8 cellular contexts compared by ENCODE assay signal in genomic region chr10:110211455-110211843, GRCh38. TPM values are rescaled to one million over a fixed set of nuclear protein-coding genes. Genes with fewer than 3 reads are reported as not detected.
DNase-seq lines count a peak whose midpoint lies in the region; ATAC-seq lines count a peak whose summit lies in the region.

No MANE protein-coding gene starts in this region.

- H3K4me1 ChIP-seq in HUES48 (ENCODE audit: control insufficient read depth, insufficient read depth, low read length): peaks cover 20% of the 10 kb centered on the region

- no peak overlapping the region for H3K27ac ChIP-seq in HUES48 (ENCODE audit: low read depth, low read length)

- H3K27me3 ChIP-seq in HUES48 (ENCODE audit: control insufficient read depth, insufficient read depth, low read length): peaks cover 70% of the 10 kb centered on the region

- peaks cover 7% of the 10 kb centered on the region for H3K27me3 Mint-ChIP-seq in stimulated activated memory B cell treated with anti-CD40 and anti-IgM and Interleukin-4, amounts not matched to agents 10 μg/mL and 1 μg/mL and 100 μg/mL, for 72 hours

- H3K36me3 ChIP-seq in HUES48 (ENCODE audit: control insufficient read depth, insufficient read depth, low read length): no peaks in the 10 kb centered on the region

- peak in 1 of 2 donors; percentile 7 for ATAC-seq in activated naive CD4-positive, alpha-beta T cell treated with anti-CD3 and anti-CD28 coated beads, Interleukin-2, amount 50 U/mL, for 72 hours
- no peak for ATAC-seq in stimulated activated memory B cell treated with anti-CD40 and anti-IgM and Interleukin-4, amounts not matched to agents 10 μg/mL and 1 μg/mL and 100 μg/mL, for 72 hours

- DNase-seq in activated naive CD4-positive, alpha-beta T cell treated with anti-CD3 and anti-CD28 coated beads, Interleukin-2, amount 50 U/mL, for 72 hours (ENCODE audit: low spot score in 2 of 2): no peak
- DNase-seq in NCI-H82 treated with DMSO at 0.1 percent for 48 hours (lab: John Stamatoyannopoulos, UW; ENCODE audit: unreplicated experiment) (no peak), NCI-H2029 treated with DMSO at 0.1 percent for 48 hours (lab: John Stamatoyannopoulos, UW) (no peak), foreskin melanocyte (no peak), NCI-H2196 treated with DMSO at 0.1 percent for 48 hours (lab: John Stamatoyannopoulos, UW; ENCODE audit: unreplicated experiment) (no peak)

- H3K9ac ChIP-seq in HUES48 (ENCODE audit: low read depth, low read length): 0 out of 2 replicates have a peak overlapping the region, but pooled peaks have one; percentile 43

- no peaks in the 10 kb centered on the region for H3K9me3 Mint-ChIP-seq in activated naive CD4-positive, alpha-beta T cell treated with anti-CD3 and anti-CD28 coated beads, Interleukin-2, amount 50 U/mL, for 72 hours
- no peaks in the 10 kb centered on the region for H3K9me3 Mint-ChIP-seq in stimulated activated memory B cell treated with anti-CD40 and anti-IgM and Interleukin-4, amounts not matched to agents 10 μg/mL and 1 μg/mL and 100 μg/mL, for 72 hours

- peak overlapping the region; percentile 86 to 98 for H3K27ac Mint-ChIP-seq in activated naive CD4-positive, alpha-beta T cell treated with anti-CD3 and anti-CD28 coated beads, Interleukin-2, amount 50 U/mL, for 72 hours
- H3K27ac Mint-ChIP-seq in stimulated activated memory B cell treated with anti-CD40 and anti-IgM and Interleukin-4, amounts not matched to agents 10 μg/mL and 1 μg/mL and 100 μg/mL, for 72 hours: peak overlapping the region; percentile 88

- H3K36me3 Mint-ChIP-seq in activated naive CD4-positive, alpha-beta T cell treated with anti-CD3 and anti-CD28 coated beads, Interleukin-2, amount 50 U/mL, for 72 hours: peaks cover 6 to 28% of the 10 kb centered on the region in 2 donors
- no peaks in the 10 kb centered on the region for H3K36me3 Mint-ChIP-seq in stimulated activated memory B cell treated with anti-CD40 and anti-IgM and Interleukin-4, amounts not matched to agents 10 μg/mL and 1 μg/mL and 100 μg/mL, for 72 hours

- peak overlapping the region; percentile 88 for H3K4me3 Mint-ChIP-seq in stimulated activated memory B cell treated with anti-CD40 and anti-IgM and Interleukin-4, amounts not matched to agents 10 μg/mL and 1 μg/mL and 100 μg/mL, for 72 hours

- H3K4me3 ChIP-seq in HUES48 (ENCODE audit: low read depth, low read length) (peak overlapping the region; percentile 63), iPS-11a (ENCODE audit: low read depth, low read length) (peak overlapping the region; percentile 25)

- H3K4me1 Mint-ChIP-seq in stimulated activated memory B cell treated with anti-CD40 and anti-IgM and Interleukin-4, amounts not matched to agents 10 μg/mL and 1 μg/mL and 100 μg/mL, for 72 hours: peaks cover 52% of the 10 kb centered on the region

- no peaks in the 10 kb centered on the region for H3K9me3 ChIP-seq in HUES48 (ENCODE audit: control insufficient read depth, insufficient read depth, low read length)

RNA-seq across cellular contexts. Expression of gene MXI1, which starts 4.0 kb away (rescaled TPM):
- 10 to 100 TPM; 16.2 to 69.6 TPM for total RNA-seq in activated naive CD4-positive, alpha-beta T cell treated with anti-CD3 and anti-CD28 coated beads, Interleukin-2, amount 50 U/mL, for 72 hours
